Comparison of ENCODE assay signal across 27 cellular contexts in the genomic region with DNA sequence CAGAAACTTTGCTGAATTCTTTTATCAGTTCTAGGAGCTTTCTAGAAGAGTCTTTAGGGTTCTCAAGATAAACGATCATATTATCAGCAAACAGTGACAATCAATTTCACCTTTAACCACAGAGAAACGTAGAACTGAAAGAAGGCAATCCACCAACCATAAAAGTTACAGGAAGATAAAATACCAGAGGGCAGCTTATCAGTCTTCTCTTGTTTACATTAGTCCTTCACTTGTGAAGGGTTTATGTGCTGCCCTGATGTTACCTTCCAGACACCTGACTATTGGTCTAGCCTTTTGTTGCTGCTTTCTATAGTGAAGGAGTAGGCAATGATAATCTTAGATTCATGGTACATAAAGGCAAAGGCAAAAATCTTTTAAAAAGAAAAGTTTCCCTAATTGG.
"Had no signal": no experiment of that assay in that cellular context is flagged by ENCODE, and none has a peak within 500 bp of the region (broad histone marks: within the 10 kb centered on the region; RNA-seq: fewer than 3 reads in every experiment).

No MANE protein-coding gene starts in this region.

- H3K9ac ChIP-seq: parathyroid adenoma had no signal

- H3K36me3 ChIP-seq: cardiac muscle cell, right lobe of liver, stomach, suprapubic skin, tibial nerve, uterus had no signal

- H3K9me3 Mint-ChIP-seq: activated naive CD4-positive, alpha-beta T cell treated with anti-CD3 and anti-CD28 coated beads, Interleukin-2, amount 10 ng/mL, durations not matched to agents 7 days and 5 days; dendritic cell treated with granulocyte-macrophage colony-stimulating factor and Interleukin-4, amounts not matched to agents 40 ng/mL and 50 ng/mL, for 4 days; T-helper 1 cell treated with Interleukin-12 subunit alpha and Interleukin-12 subunit beta and Interleukin-4 antibody, amounts not matched to agents 30 μg/mL and 1 μg/mL, for 36 hours had no signal

- H3K36me3 Mint-ChIP-seq: activated naive CD4-positive, alpha-beta T cell treated with anti-CD3 and anti-CD28 coated beads, Interleukin-2, amount 10 ng/mL, durations not matched to agents 7 days and 5 days; memory B cell; stimulated activated memory B cell treated with anti-CD40 and anti-IgM and Interleukin-4, amounts not matched to agents 10 μg/mL and 1 μg/mL and 100 μg/mL, for 72 hours had no signal

- H3K4me3 Mint-ChIP-seq: activated naive CD4-positive, alpha-beta T cell treated with anti-CD3 and anti-CD28 coated beads, Interleukin-2, amount 10 ng/mL, durations not matched to agents 7 days and 5 days; activated naive CD8-positive, alpha-beta T cell treated with anti-CD3 and anti-CD28 coated beads, Interleukin-2, amount 50 U/mL, for 24 hours; dendritic cell treated with granulocyte-macrophage colony-stimulating factor and Interleukin-4, amounts not matched to agents 40 ng/mL and 50 ng/mL, for 4 days; memory B cell; nephron progenitor cell; stimulated activated memory B cell treated with anti-CD40 and anti-IgM and Interleukin-4, amounts not matched to agents 10 μg/mL and 1 μg/mL and 100 μg/mL, for 72 hours; T-helper 1 cell treated with Interleukin-12 subunit alpha and Interleukin-12 subunit beta and Interleukin-4 antibody, amounts not matched to agents 30 μg/mL and 1 μg/mL, for 36 hours had no signal

- H3K4me3 ChIP-seq: body of pancreas, cardiac muscle cell, right lobe of liver, skin epidermis, stomach, suprapubic skin, tibial nerve, uterus had no signal

- H3K9me3 ChIP-seq: body of pancreas, right lobe of liver, suprapubic skin, tibial nerve, uterus had no signal

- H3K27me3 ChIP-seq: body of pancreas, right lobe of liver, suprapubic skin, tibial nerve, uterus had no signal

- H3K27ac ChIP-seq: body of pancreas, cardiac muscle cell, parathyroid adenoma, right lobe of liver, skin epidermis, stomach, suprapubic skin, tibial nerve, uterus had no signal

- H3K4me1 ChIP-seq: body of pancreas, parathyroid adenoma, right lobe of liver, stomach, suprapubic skin, tibial nerve, uterus had no signal

- H3K4me1 Mint-ChIP-seq: activated naive CD4-positive, alpha-beta T cell treated with anti-CD3 and anti-CD28 coated beads, Interleukin-2, amount 10 ng/mL, durations not matched to agents 7 days and 5 days; activated naive CD8-positive, alpha-beta T cell treated with anti-CD3 and anti-CD28 coated beads, Interleukin-2, amount 50 U/mL, for 24 hours; memory B cell; stimulated activated memory B cell treated with anti-CD40 and anti-IgM and Interleukin-4, amounts not matched to agents 10 μg/mL and 1 μg/mL and 100 μg/mL, for 72 hours had no signal

- DNase-seq: activated CD4-positive, alpha-beta T cell treated with anti-CD3 and anti-CD28 coated beads for 4 hours; activated CD4-positive, alpha-beta T cell treated with anti-CD3 and anti-CD28 coated beads, Interleukin-2, amount 50 U/mL, for 48 hours; activated CD4-positive, CD25-positive, alpha-beta regulatory T cell; activated effector memory CD4-positive, alpha-beta T cell treated with anti-CD3 and anti-CD28 coated beads, Interleukin-2, amount 50 U/mL, for 16 hours; activated naive CD4-positive, alpha-beta T cell treated with anti-CD3 and anti-CD28 coated beads, Interleukin-2, amount 10 ng/mL, durations not matched to agents 7 days and 5 days; activated naive CD8-positive, alpha-beta T cell treated with anti-CD3 and anti-CD28 coated beads, Interleukin-2, amount 50 U/mL, for 24 hours; activated T-cell treated with anti-CD3 and anti-CD28 coated beads, Interleukin-2, amount 50 U/mL, for 48 hours; body of pancreas; effector CD8-positive, alpha-beta T cell; foreskin melanocyte; hypothalamus; nephron progenitor cell; nucleus accumbens; right lobe of liver; stimulated activated CD4-positive, alpha-beta T cell treated with anti-CD3 and anti-CD28 coated beads, Interleukin-2, amount 100 ng/mL, for 24 hours; stomach; T1000; uterus had no signal

- H3K27ac Mint-ChIP-seq: activated naive CD4-positive, alpha-beta T cell treated with anti-CD3 and anti-CD28 coated beads, Interleukin-2, amount 10 ng/mL, durations not matched to agents 7 days and 5 days; activated naive CD8-positive, alpha-beta T cell treated with anti-CD3 and anti-CD28 coated beads, Interleukin-2, amount 50 U/mL, for 24 hours; dendritic cell treated with granulocyte-macrophage colony-stimulating factor and Interleukin-4, amounts not matched to agents 40 ng/mL and 50 ng/mL, for 4 days; memory B cell; nephron progenitor cell; stimulated activated memory B cell treated with anti-CD40 and anti-IgM and Interleukin-4, amounts not matched to agents 10 μg/mL and 1 μg/mL and 100 μg/mL, for 72 hours; T-helper 1 cell treated with Interleukin-12 subunit alpha and Interleukin-12 subunit beta and Interleukin-4 antibody, amounts not matched to agents 30 μg/mL and 1 μg/mL, for 36 hours had no signal
